In genomic region chr15:76173317-76173834, GRCh38 we compare ENCODE assay signal across 12 cellular contexts.
DNase-seq lines count a peak whose midpoint lies in the region; ATAC-seq and TF ChIP-seq lines count a peak whose summit lies in the region.
"Had no signal": no experiment of that assay in that cellular context is flagged by ENCODE, and none has a peak within 500 bp of the region (broad histone marks: within the 10 kb centered on the region; RNA-seq: fewer than 3 reads in every experiment).

No MANE protein-coding gene starts in this region.

- H3K9me3 ChIP-seq in osteoblast (ENCODE audit: low read depth, low read length) = no peaks in the 10 kb centered on the region

- no peaks in the 10 kb centered on the region for H3K9me3 Mint-ChIP-seq in endothelial cell (ENCODE audit: unreplicated experiment)
- H3K9me3 Mint-ChIP-seq in activated naive CD4-positive, alpha-beta T cell treated with anti-CD3 and anti-CD28 coated beads for 36 hours = no peaks in the 10 kb centered on the region
- H3K9me3 Mint-ChIP-seq: CD4-positive, alpha-beta T cell; H9 had no signal

- H2AFZ ChIP-seq in osteoblast (ENCODE audit: low read length) = no peak overlapping the region

- H3K4me1 Mint-ChIP-seq in endothelial cell (ENCODE audit: unreplicated experiment) = peaks cover 23% of the 10 kb centered on the region
- H3K4me1 Mint-ChIP-seq in activated naive CD4-positive, alpha-beta T cell treated with anti-CD3 and anti-CD28 coated beads for 36 hours (ENCODE audit: low read depth) = no peaks in the 10 kb centered on the region

- TF ChIP-seq CTCF in RWPE1 (conservative IDR thresholded peaks at IDR 0.05; ENCODE audit: low read depth) (no peak), endothelial cell (IDR thresholded peaks at IDR 0.05; ENCODE audit: unreplicated experiment) (no peak), osteoblast (IDR thresholded peaks at IDR 0.05; ENCODE audit: extremely low read depth, low read depth, low read length) (no peak)

- DNase-seq in RWPE1 (ENCODE audit: low spot score) (no peak), endothelial cell (ENCODE audit: low spot score) (no peak), osteoblast (ENCODE audit: insufficient read length, low spot score, missing footprints) (peak; percentile 46), DMS153 treated with DMSO at 0.1 percent for 48 hours (lab: John Stamatoyannopoulos, UW; ENCODE audit: unreplicated experiment) (no peak)
- no peak for DNase-seq in activated naive CD4-positive, alpha-beta T cell treated with anti-CD3 and anti-CD28 coated beads for 36 hours
- DNase-seq: CD4-positive, alpha-beta T cell; DMS153; DMS79 treated with DMSO at 0.1 percent for 48 hours; GF-D8; H9 had no signal

- peak overlapping the region; percentile 65 for H3K4me3 Mint-ChIP-seq in endothelial cell (ENCODE audit: unreplicated experiment)
- H3K4me3 Mint-ChIP-seq in activated naive CD4-positive, alpha-beta T cell treated with anti-CD3 and anti-CD28 coated beads for 36 hours = no peak overlapping the region
- H3K4me3 Mint-ChIP-seq: CD4-positive, alpha-beta T cell; H9 had no signal

- peaks cover 18% of the 10 kb centered on the region for H3K27me3 Mint-ChIP-seq in endothelial cell (ENCODE audit: unreplicated experiment)
- H3K27me3 Mint-ChIP-seq in activated naive CD4-positive, alpha-beta T cell treated with anti-CD3 and anti-CD28 coated beads for 36 hours (ENCODE audit: low read depth) = peaks cover 23% of the 10 kb centered on the region

- no peaks in the 10 kb centered on the region for H3K36me3 ChIP-seq in osteoblast (ENCODE audit: insufficient read depth, low read length)

- intact Hi-C loops in activated naive CD4-positive, alpha-beta T cell treated with anti-CD3 and anti-CD28 coated beads for 36 hours (cut with micrococcal nuclease) = no loop called here

- H3K4me1 ChIP-seq in osteoblast (ENCODE audit: insufficient read depth, low read length) = peaks cover 8% of the 10 kb centered on the region

- CTCF ChIA-PET in RWPE1 (lab: Yijun Ruan, JAX) = interaction anchor here (1.3 kb wide), 1 partner anchor 8 kb away, joined by 4 read pairs; no protein-coding TSS in a partner anchor
- CTCF ChIA-PET in activated naive CD4-positive, alpha-beta T cell treated with anti-CD3 and anti-CD28 coated beads for 36 hours (lab: Charles Lee) = interaction anchor here (1.0 kb wide), 1 partner anchor 34 kb away, joined by 3 read pairs; no protein-coding TSS in a partner anchor

- H4K20me1 ChIP-seq in osteoblast (ENCODE audit: insufficient read depth, low read length) = no peaks in the 10 kb centered on the region

- H3K79me2 ChIP-seq in osteoblast (ENCODE audit: insufficient read depth, low read length) = no peaks in the 10 kb centered on the region

- H3K4me2 ChIP-seq in osteoblast (ENCODE audit: insufficient read depth, low read length) = no peak overlapping the region

- POLR2A ChIA-PET in RWPE1 (lab: Yijun Ruan, JAX; ENCODE audit: low non-redundant PET) = no interaction called here

- peaks cover 3% of the 10 kb centered on the region for H3K36me3 Mint-ChIP-seq in endothelial cell (ENCODE audit: low read depth, unreplicated experiment)
- no peaks in the 10 kb centered on the region for H3K36me3 Mint-ChIP-seq in activated naive CD4-positive, alpha-beta T cell treated with anti-CD3 and anti-CD28 coated beads for 36 hours (ENCODE audit: low read depth)

- peaks cover 7% of the 10 kb centered on the region for H3K27me3 ChIP-seq in osteoblast (ENCODE audit: insufficient read depth, low read length)

- H3K27ac ChIP-seq in RWPE1 (peak overlapping the region; percentile 17), osteoblast (ENCODE audit: low read depth, low read length) (no peak overlapping the region)
- H3K27ac ChIP-seq: C4-2B had no signal

- no peak overlapping the region for H3K4me3 ChIP-seq in osteoblast (ENCODE audit: insufficient read depth, low read length)

- H3K27ac Mint-ChIP-seq in endothelial cell (ENCODE audit: unreplicated experiment) = no peak overlapping the region
- no peak overlapping the region for H3K27ac Mint-ChIP-seq in activated naive CD4-positive, alpha-beta T cell treated with anti-CD3 and anti-CD28 coated beads for 36 hours
- H3K27ac Mint-ChIP-seq: CD4-positive, alpha-beta T cell had no signal

- no peak for ATAC-seq in GM18909 (IDR thresholded peaks at IDR 0.05; ENCODE audit: poor library complexity, unreplicated experiment)
